28 cellular contexts compared by ENCODE assay signal in the genomic region with DNA sequence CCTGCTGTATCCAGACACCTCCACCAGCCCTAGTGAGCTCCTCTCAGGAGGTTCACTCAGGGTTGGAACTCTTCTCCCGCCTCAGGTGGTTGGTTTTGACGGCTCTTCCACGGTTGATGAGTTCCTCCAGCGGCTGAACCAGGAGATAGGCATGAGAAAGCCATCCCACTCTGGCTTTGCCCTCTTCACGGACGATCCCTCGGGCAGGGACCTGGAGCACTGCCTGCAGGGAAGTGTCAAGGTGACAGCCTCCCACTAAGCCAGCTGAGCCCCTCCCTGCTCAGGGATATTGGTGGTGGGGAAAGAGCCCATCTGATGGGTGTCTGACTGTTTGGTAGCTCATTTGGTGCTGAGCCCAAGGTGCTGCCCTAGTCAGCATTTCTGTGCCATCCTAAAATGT.
"Had no signal": no experiment of that assay in that cellular context is flagged by ENCODE, and none has a peak within 500 bp of the region (broad histone marks: within the 10 kb centered on the region; RNA-seq: fewer than 3 reads in every experiment).

No MANE protein-coding gene starts in this region.

- DNase-seq: cortex of kidney; effector memory CD8-positive, alpha-beta T cell; erythroblast; esophagus squamous epithelium; glutamatergic neuron; heart right ventricle; hypothalamus; immature natural killer cell; left ventricle myocardium superior; mucosa of descending colon; naive B cell; nucleus accumbens; stimulated activated CD4-positive, alpha-beta T cell treated with anti-CD3 and anti-CD28 coated beads, Interleukin-4, amount 100 ng/mL, for 4 hours; stimulated activated naive CD8-positive, alpha-beta T cell treated with anti-CD3 and anti-CD28 coated beads, Interleukin-15, Interleukin-2, amounts not matched to agents 100 U/mL and 50 U/mL, for 24 hours; substantia nigra; testis; upper lobe of left lung; uterus had no signal

- H3K4me1 ChIP-seq: esophagus squamous epithelium, heart right ventricle, lower lobe of right lung, neural progenitor cell, prostate gland, right atrium auricular region, sigmoid colon, testis, tibial nerve, upper lobe of left lung, uterus had no signal

- H3K36me3 ChIP-seq: lower lobe of right lung, neural progenitor cell, prostate gland, right atrium auricular region, upper lobe of left lung, uterus had no signal

- H3K27me3 ChIP-seq: esophagus squamous epithelium, heart right ventricle, neural progenitor cell, right atrium auricular region, sigmoid colon, testis, tibial nerve, upper lobe of left lung, uterus had no signal

- H3K36me3 Mint-ChIP-seq: immature natural killer cell; memory B cell; mesothelial cell of epicardium; naive B cell; natural killer cell treated with Interleukin-12 subunit alpha and Interleukin-12 subunit beta and Interleukin-15 and Interleukin-18, amount 100 ng/mL, for 72 hours; neural progenitor cell; stimulated activated memory B cell treated with anti-CD40 and anti-IgM and Interleukin-4, amounts not matched to agents 10 μg/mL and 1 μg/mL and 100 μg/mL, for 72 hours had no signal

- H3K27ac ChIP-seq: esophagus squamous epithelium, heart right ventricle, lower lobe of right lung, neural progenitor cell, prostate gland, right atrium auricular region, sigmoid colon, testis, tibial nerve, upper lobe of left lung, uterus had no signal

- H3K9me3 Mint-ChIP-seq: effector memory CD8-positive, alpha-beta T cell; immature natural killer cell; memory B cell; mesothelial cell of epicardium; naive B cell; natural killer cell treated with Interleukin-12 subunit alpha and Interleukin-12 subunit beta and Interleukin-15 and Interleukin-18, amount 100 ng/mL, for 72 hours; neural progenitor cell; stimulated activated memory B cell treated with anti-CD40 and anti-IgM and Interleukin-4, amounts not matched to agents 10 μg/mL and 1 μg/mL and 100 μg/mL, for 72 hours had no signal

- H3K27ac Mint-ChIP-seq: effector memory CD8-positive, alpha-beta T cell; memory B cell; mesothelial cell of epicardium; natural killer cell treated with Interleukin-12 subunit alpha and Interleukin-12 subunit beta and Interleukin-15 and Interleukin-18, amount 100 ng/mL, for 72 hours; stimulated activated memory B cell treated with anti-CD40 and anti-IgM and Interleukin-4, amounts not matched to agents 10 μg/mL and 1 μg/mL and 100 μg/mL, for 72 hours had no signal

- H3K4me3 Mint-ChIP-seq: effector memory CD8-positive, alpha-beta T cell; memory B cell; mesothelial cell of epicardium; naive B cell; natural killer cell treated with Interleukin-12 subunit alpha and Interleukin-12 subunit beta and Interleukin-15 and Interleukin-18, amount 100 ng/mL, for 72 hours; neural progenitor cell; stimulated activated memory B cell treated with anti-CD40 and anti-IgM and Interleukin-4, amounts not matched to agents 10 μg/mL and 1 μg/mL and 100 μg/mL, for 72 hours had no signal

- H3K4me3 ChIP-seq: esophagus squamous epithelium, heart right ventricle, lower lobe of right lung, mucosa of descending colon, neural progenitor cell, prostate gland, right atrium auricular region, sigmoid colon, testis, tibial nerve, upper lobe of left lung, uterus had no signal

- H3K9me3 ChIP-seq: esophagus squamous epithelium, heart right ventricle, lower lobe of right lung, mucosa of descending colon, prostate gland, right atrium auricular region, sigmoid colon, testis, tibial nerve, upper lobe of left lung, uterus had no signal

- ATAC-seq: effector memory CD8-positive, alpha-beta T cell; heart right ventricle; left ventricle myocardium superior; lower lobe of right lung; mucosa of descending colon; natural killer cell treated with Interleukin-12 subunit alpha and Interleukin-12 subunit beta and Interleukin-15 and Interleukin-18, amount 100 ng/mL, for 72 hours; stimulated activated memory B cell treated with anti-CD40 and anti-IgM and Interleukin-4, amounts not matched to agents 10 μg/mL and 1 μg/mL and 100 μg/mL, for 72 hours; stimulated activated naive CD8-positive, alpha-beta T cell treated with anti-CD3 and anti-CD28 coated beads, Interleukin-15, Interleukin-2, amounts not matched to agents 100 U/mL and 50 U/mL, for 24 hours had no signal

- H3K4me1 Mint-ChIP-seq: immature natural killer cell; memory B cell; mesothelial cell of epicardium; naive B cell; neural progenitor cell; stimulated activated memory B cell treated with anti-CD40 and anti-IgM and Interleukin-4, amounts not matched to agents 10 μg/mL and 1 μg/mL and 100 μg/mL, for 72 hours had no signal

- H3K27me3 Mint-ChIP-seq: memory B cell; naive B cell; natural killer cell treated with Interleukin-12 subunit alpha and Interleukin-12 subunit beta and Interleukin-15 and Interleukin-18, amount 100 ng/mL, for 72 hours; stimulated activated memory B cell treated with anti-CD40 and anti-IgM and Interleukin-4, amounts not matched to agents 10 μg/mL and 1 μg/mL and 100 μg/mL, for 72 hours had no signal
